ENCODE assay signal across 8 cellular contexts in genomic region chr1:192489748-192490147, GRCh38.
DNase-seq lines count a peak whose midpoint lies in the region; ATAC-seq and TF ChIP-seq lines count a peak whose summit lies in the region.

No MANE protein-coding gene starts in this region.

- H4K91ac ChIP-seq in mesenchymal stem cell (ENCODE audit: low read length) = no peak overlapping the region

- no peaks in the 10 kb centered on the region for H3K9me3 ChIP-seq in mesenchymal stem cell (ENCODE audit: control insufficient read depth, low read length)

- DNase-seq in A172 (ENCODE audit: low spot score) = peak; percentile 30
- DNase-seq in GM10266 (ENCODE audit: extremely low spot score) = peak; percentile 36
- peak; percentile 92 for DNase-seq in NCI-H748 (lab: John Stamatoyannopoulos, UW; ENCODE audit: unreplicated experiment)
- peak; percentile 94 to 95 for DNase-seq in cardiac fibroblast (ENCODE audit: low read depth in 2 of 2)
- DNase-seq in mesenchymal stem cell = peak; percentile 99
- no peak for DNase-seq in cerebellar nuclear complex (lab: John Stamatoyannopoulos, UW)
- no peak for DNase-seq in GM20000 (ENCODE audit: low spot score)

- TF ChIP-seq CTCF in GM10266 (IDR thresholded peaks at IDR 0.05; ENCODE audit: control insufficient read depth, insufficient read depth, low read depth, missing control alignments) (no peak), cardiac fibroblast (IDR thresholded peaks at IDR 0.05; ENCODE audit: low read depth, low read length) (no peak), GM20000 (IDR thresholded peaks at IDR 0.05; ENCODE audit: extremely low read depth, missing control alignments) (no peak)

- no peaks in the 10 kb centered on the region for H3K79me1 ChIP-seq in mesenchymal stem cell (replicated peaks; ENCODE audit: low read length, poor library complexity, severe bottlenecking)

- H3K9ac ChIP-seq in mesenchymal stem cell (ENCODE audit: low read length) = peak overlapping the region; percentile 95

- no peak overlapping the region for H2BK120ac ChIP-seq in mesenchymal stem cell (ENCODE audit: low read depth, low read length)

- no peak overlapping the region for H2AK5ac ChIP-seq in mesenchymal stem cell (ENCODE audit: low read length, severe bottlenecking)

- no peak overlapping the region for H3K27ac ChIP-seq in mesenchymal stem cell (ENCODE audit: low read length, poor library complexity, severe bottlenecking)

- no peak overlapping the region for H2BK15ac ChIP-seq in mesenchymal stem cell (ENCODE audit: low read depth, poor library complexity, severe bottlenecking)

- H3K14ac ChIP-seq in mesenchymal stem cell (ENCODE audit: low read length in 2 of 2) = no peak overlapping the region

- WGBS in mesenchymal stem cell = 29% methylated on average over 1 of the region's 2 CpGs

- no peak overlapping the region for H2AFZ ChIP-seq in mesenchymal stem cell (ENCODE audit: low read depth, low read length)

- no peak overlapping the region for H4K8ac ChIP-seq in mesenchymal stem cell (ENCODE audit: low read length)

- H3K4me3 ChIP-seq in cardiac fibroblast (replicated peaks in 1 of 2; ENCODE audit: low read depth in 2 of 2, low read length in 2 of 2) (no peak overlapping the region), mesenchymal stem cell (ENCODE audit: insufficient read depth in 1 of 2, low read depth in 1 of 2, low read length in 2 of 2) (peak overlapping the region in 1 of 2 experiments; percentile 59)

- H3K4ac ChIP-seq in mesenchymal stem cell (ENCODE audit: low read depth in 1 of 2, low read length in 2 of 2) = no peak overlapping the region

- no peaks in the 10 kb centered on the region for H3K27me3 ChIP-seq in mesenchymal stem cell (ENCODE audit: control insufficient read depth in 1 of 2, insufficient read depth in 1 of 2, low read length in 2 of 2)

- no peak overlapping the region for H3K4me2 ChIP-seq in mesenchymal stem cell (ENCODE audit: low read length, poor library complexity, severe bottlenecking)

- H3K18ac ChIP-seq in mesenchymal stem cell (ENCODE audit: low read depth in 1 of 2, low read length in 2 of 2) = no peak overlapping the region

- no peak overlapping the region for H3K23ac ChIP-seq in mesenchymal stem cell (ENCODE audit: low read length in 2 of 2)

- no peak overlapping the region for H2BK5ac ChIP-seq in mesenchymal stem cell (ENCODE audit: low read depth, low read length, poor library complexity, severe bottlenecking)

- no peak overlapping the region for H2BK12ac ChIP-seq in mesenchymal stem cell (ENCODE audit: low read length in 2 of 2)

- peaks cover 3% of the 10 kb centered on the region for H3K4me1 ChIP-seq in mesenchymal stem cell (ENCODE audit: control insufficient read depth, insufficient read depth, low read depth, low read length)

- no peaks in the 10 kb centered on the region for H3K36me3 ChIP-seq in mesenchymal stem cell (ENCODE audit: control insufficient read depth in 1 of 2, insufficient read depth in 2 of 2, low read depth in 1 of 2, low read length in 2 of 2)

- peak; percentile 81 for ATAC-seq in HG02885 (IDR thresholded peaks at IDR 0.05; ENCODE audit: poor library complexity, unreplicated experiment)

Comparison
In these comparisons a context has a peak if more than half of its experiments do, and no peak if none do; other contexts are left out.
1. DNase-seq: peak in A172 (single experiment), GM10266 (single experiment), NCI-H748 (single experiment), cardiac fibroblast (2 of 2) and mesenchymal stem cell (single experiment); none in cerebellar nuclear complex (0 of 2) and GM20000 (single experiment).